15 cellular contexts compared by ENCODE assay signal in genomic region chr21:42980959-42981523, GRCh38. TPM values are rescaled to one million over a fixed set of nuclear protein-coding genes. Genes with fewer than 3 reads are reported as not detected.
DNase-seq lines count a peak whose midpoint lies in the region; ATAC-seq and TF ChIP-seq lines count a peak whose summit lies in the region.
"Had no signal": no experiment of that assay in that cellular context is flagged by ENCODE, and none has a peak within 500 bp of the region (broad histone marks: within the 10 kb centered on the region; RNA-seq: fewer than 3 reads in every experiment).

No MANE protein-coding gene starts in this region.

- TF ChIP-seq CTCF in sigmoid colon (IDR thresholded peaks at IDR 0.05) (no peak), foreskin keratinocyte (conservative IDR thresholded peaks at IDR 0.05) (no peak)

- no peak for TF ChIP-seq EP300 in sigmoid colon (IDR thresholded peaks at IDR 0.05)

- peaks cover 35% of the 10 kb centered on the region for H3K4me1 Mint-ChIP-seq in activated T-cell treated with anti-CD3 and anti-CD28 coated beads, Interleukin-2, amount 50 U/mL, for 72 hours (ENCODE audit: low read depth)
- peaks cover 39% of the 10 kb centered on the region for H3K4me1 Mint-ChIP-seq in activated T-cell treated with anti-CD3 and anti-CD28 coated beads, Interleukin-2, amount 50 U/mL, for 4 hours (ENCODE audit: low read depth)

- no peak overlapping the region for H3K4me3 ChIP-seq in sigmoid colon
- H3K4me3 ChIP-seq: tibial nerve had no signal

- WGBS in sigmoid colon, 2 donors, result 69 to 74% methylated on average over 7 of the region's 7 CpGs

- no peak for TF ChIP-seq POLR2A in sigmoid colon (IDR thresholded peaks at IDR 0.05)

- no peak for DNase-seq in activated T-cell treated with anti-CD3 and anti-CD28 coated beads, Interleukin-2, amount 50 U/mL, for 72 hours
- no peak for DNase-seq in activated T-cell treated with anti-CD3 and anti-CD28 coated beads, Interleukin-2, amount 50 U/mL, for 4 hours
- peak; percentile 68 for DNase-seq in NCI-H2171 treated with DMSO at 0.1 percent for 48 hours (lab: John Stamatoyannopoulos, UW)
- DNase-seq in cerebellum (ENCODE audit: low spot score), result peak; percentile 82
- no peak for DNase-seq in sigmoid colon
- DNase-seq in foreskin keratinocyte, result no peak
- no peak for DNase-seq in nucleus accumbens (lab: John Stamatoyannopoulos, UW)
- DNase-seq: ACHN; activated CD4-positive, alpha-beta T cell treated with anti-CD3 and anti-CD28 coated beads for 4 hours; activated gamma-delta T cell; SW 1271 had no signal

- H3K27ac ChIP-seq in sigmoid colon, result peak overlapping the region in 3 of 4 donors; percentile 4 to 43 (median 23)
- H3K27ac ChIP-seq in foreskin keratinocyte, result no peak overlapping the region
- H3K27ac ChIP-seq: tibial nerve had no signal

- intact Hi-C loops in sigmoid colon (cut with DNase I), result no loop called here

- H3K4me3 Mint-ChIP-seq in activated T-cell treated with anti-CD3 and anti-CD28 coated beads, Interleukin-2, amount 50 U/mL, for 72 hours, result no peak overlapping the region
- no peak overlapping the region for H3K4me3 Mint-ChIP-seq in activated T-cell treated with anti-CD3 and anti-CD28 coated beads, Interleukin-2, amount 50 U/mL, for 4 hours

- peaks cover 0 to 11% of the 10 kb centered on the region in 2 donors for H3K36me3 Mint-ChIP-seq in activated T-cell treated with anti-CD3 and anti-CD28 coated beads, Interleukin-2, amount 50 U/mL, for 72 hours (ENCODE audit: insufficient read depth in 2 of 2)
- H3K36me3 Mint-ChIP-seq in activated T-cell treated with anti-CD3 and anti-CD28 coated beads, Interleukin-2, amount 50 U/mL, for 4 hours (ENCODE audit: insufficient read depth), result peaks cover 7% of the 10 kb centered on the region

- ATAC-seq in activated T-cell treated with anti-CD3 and anti-CD28 coated beads, Interleukin-2, amount 50 U/mL, for 72 hours (replicated peaks in 1 of 2), result no peak
- ATAC-seq in activated T-cell treated with anti-CD3 and anti-CD28 coated beads, Interleukin-2, amount 50 U/mL, for 4 hours, result no peak
- ATAC-seq in foreskin keratinocyte (no peak), GM21381 (IDR thresholded peaks at IDR 0.05; ENCODE audit: unreplicated experiment) (no peak)

- no peaks in the 10 kb centered on the region for H3K27me3 Mint-ChIP-seq in activated T-cell treated with anti-CD3 and anti-CD28 coated beads, Interleukin-2, amount 50 U/mL, for 72 hours (ENCODE audit: low read depth)
- no peaks in the 10 kb centered on the region for H3K27me3 Mint-ChIP-seq in activated T-cell treated with anti-CD3 and anti-CD28 coated beads, Interleukin-2, amount 50 U/mL, for 4 hours (ENCODE audit: low read depth)

- peak overlapping the region; percentile 48 for H3K27ac Mint-ChIP-seq in activated T-cell treated with anti-CD3 and anti-CD28 coated beads, Interleukin-2, amount 50 U/mL, for 72 hours

- H3K36me3 ChIP-seq in sigmoid colon, result peaks cover 0 to 9% (median 0%) of the 10 kb centered on the region in 4 donors

- H3K9me3 Mint-ChIP-seq in activated T-cell treated with anti-CD3 and anti-CD28 coated beads, Interleukin-2, amount 50 U/mL, for 72 hours, result no peaks in the 10 kb centered on the region
- no peaks in the 10 kb centered on the region for H3K9me3 Mint-ChIP-seq in activated T-cell treated with anti-CD3 and anti-CD28 coated beads, Interleukin-2, amount 50 U/mL, for 4 hours

- H3K27me3 ChIP-seq in sigmoid colon, result no peaks in the 10 kb centered on the region
- no peaks in the 10 kb centered on the region for H3K27me3 ChIP-seq in foreskin keratinocyte
- H3K27me3 ChIP-seq: tibial nerve had no signal

- no peaks in the 10 kb centered on the region for H3K9me3 ChIP-seq in sigmoid colon

- peaks cover 0 to 30% (median 25%) of the 10 kb centered on the region in 4 donors for H3K4me1 ChIP-seq in sigmoid colon
- H3K4me1 ChIP-seq in foreskin keratinocyte, result peaks cover 1% of the 10 kb centered on the region

RNA-seq across cellular contexts. Expression of gene PKNOX1, which starts 6.7 kb away (rescaled TPM):
- total RNA-seq in activated T-cell treated with anti-CD3 and anti-CD28 coated beads, Interleukin-2, amount 50 U/mL, for 72 hours, result 10 to 100 TPM; 22.8 to 26.8 TPM
- total RNA-seq in activated T-cell treated with anti-CD3 and anti-CD28 coated beads, Interleukin-2, amount 50 U/mL, for 4 hours, result 10 to 100 TPM; 17.5 to 20.7 (median 19.9) TPM
- total RNA-seq in cerebellum, result 21.1 TPM
- 10 to 100 TPM in 3 of 4 donors, 1 to 10 TPM in 1; 9.6 to 19.4 (median 14.0) TPM for total RNA-seq in sigmoid colon
- polyA plus RNA-seq in sigmoid colon, result 1 to 10 TPM; 3.6 to 8.5 (median 8.1) TPM
- 13.9 and 14.8 TPM in 2 replicates for total RNA-seq in foreskin keratinocyte
- 11.1 and 11.2 TPM in 2 replicates for polyA plus RNA-seq in foreskin keratinocyte

RNA-seq across cellular contexts. Expression of gene ERVH48-1, which starts 55.6 kb away (rescaled TPM):
- total RNA-seq in activated T-cell treated with anti-CD3 and anti-CD28 coated beads, Interleukin-2, amount 50 U/mL, for 72 hours, result under 1 TPM; 0.25 to 0.31 TPM
- total RNA-seq in activated T-cell treated with anti-CD3 and anti-CD28 coated beads, Interleukin-2, amount 50 U/mL, for 4 hours, result not detected
- total RNA-seq in cerebellum (0.09 TPM), sigmoid colon (not detected), foreskin keratinocyte (not detected in 2 replicates)
- polyA plus RNA-seq in sigmoid colon (under 1 TPM in 1 of 3 donors, not detected in 2; 0.07 TPM), foreskin keratinocyte (0.03 TPM in 1 of 2 replicates, not detected in the other)
- total RNA-seq: myocyte, skeletal muscle tissue, tibial nerve had no signal

Comparison
In these comparisons a context has a peak if more than half of its experiments do, and no peak if none do; other contexts are left out.
1. DNase-seq: peak in NCI-H2171 treated with DMSO at 0.1 percent for 48 hours (single experiment) and cerebellum (single experiment); none in activated T-cell treated with anti-CD3 and anti-CD28 coated beads, Interleukin-2, amount 50 U/mL, for 72 hours (0 of 2), activated T-cell treated with anti-CD3 and anti-CD28 coated beads, Interleukin-2, amount 50 U/mL, for 4 hours (single experiment), sigmoid colon (single experiment), foreskin keratinocyte (0 of 2) and nucleus accumbens (0 of 56).